ENCODE assay signal across 1 cellular context in the genomic region with DNA sequence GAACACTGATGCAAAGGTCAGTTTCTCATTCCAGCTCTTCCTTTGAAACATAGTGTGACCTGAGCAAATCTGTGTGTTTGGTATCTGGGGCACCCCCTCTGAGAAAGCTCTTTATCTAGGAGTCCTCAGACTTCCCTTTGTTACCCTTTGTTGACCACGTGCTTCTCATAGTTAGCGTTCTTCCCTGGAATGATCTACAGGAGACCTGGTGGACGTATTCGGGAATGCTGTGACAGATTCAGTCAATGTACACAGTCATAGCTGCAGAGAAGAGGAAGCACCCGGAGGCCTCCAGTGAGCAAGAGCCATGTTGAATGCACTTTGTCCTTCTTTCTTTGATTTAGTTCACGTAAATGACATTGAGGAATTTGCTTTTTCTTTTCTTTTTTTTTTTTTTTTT.
TF ChIP-seq lines count a peak whose summit lies in the region.

No MANE protein-coding gene starts in this region.

TF ChIP-seq in HepG2, 621 proteins besides CTCF, POLR2A, EP300 and RAD21 (continued from another document and continues in another):
- TF ChIP-seq MXD4 (CRISPR knock-in tag; IDR thresholded peaks at IDR 0.05) (0 out of 2 replicates have a peak, but pooled peaks have one; percentile 26), ZNF484 (CRISPR knock-in tag; IDR thresholded peaks at IDR 0.05; ENCODE audit: borderline replicate concordance, low read depth) (no peak), NR2F2 (IDR thresholded peaks at IDR 0.05; ENCODE audit: borderline replicate concordance, low read depth) (0 out of 2 replicates have a peak, but pooled peaks have one; percentile 15), ARNT (IDR thresholded peaks at IDR 0.05) (no peak), ZNF788 (CRISPR knock-in tag; IDR thresholded peaks at IDR 0.05; ENCODE audit: borderline replicate concordance) (no peak), ZBTB43 (CRISPR knock-in tag; conservative IDR thresholded peaks at IDR 0.05) (no peak), ZNF543 (CRISPR knock-in tag; IDR thresholded peaks at IDR 0.05) (no peak), ZBTB7B (CRISPR knock-in tag; IDR thresholded peaks at IDR 0.05) (no peak), TAF15 (IDR thresholded peaks at IDR 0.05; ENCODE audit: low read depth, low read length, poor library complexity, severe bottlenecking) (no peak), TCF7L2 (IDR thresholded peaks at IDR 0.05; ENCODE audit: low read depth, low read length) (no peak), ZNF770 (CRISPR knock-in tag; IDR thresholded peaks at IDR 0.05) (no peak), ZNF577 (CRISPR knock-in tag; IDR thresholded peaks at IDR 0.05; ENCODE audit: borderline replicate concordance, low read depth) (no peak), HOXA3 (CRISPR knock-in tag; IDR thresholded peaks at IDR 0.05) (peak; percentile 56), CEBPB (IDR thresholded peaks at IDR 0.05; ENCODE audit: borderline replicate concordance, low read depth, low read length) (no peak), SCMH1 (CRISPR knock-in tag; IDR thresholded peaks at IDR 0.05; ENCODE audit: borderline replicate concordance) (no peak), ZNF761 (CRISPR knock-in tag; conservative IDR thresholded peaks at IDR 0.05) (no peak), JDP2 (CRISPR knock-in tag; IDR thresholded peaks at IDR 0.05; ENCODE audit: borderline replicate concordance) (no peak), SP2 (CRISPR knock-in tag; IDR thresholded peaks at IDR 0.05) (no peak), STAT5B (CRISPR knock-in tag; IDR thresholded peaks at IDR 0.05) (no peak), NR2F6 (IDR thresholded peaks at IDR 0.05) (peak; percentile 60), NR2F6 (CRISPR knock-in tag; IDR thresholded peaks at IDR 0.05) (peak; percentile 57; the same call in 1 of the 2 replicates), RFX1 (IDR thresholded peaks at IDR 0.05) (no peak), BCL6 (CRISPR knock-in tag; IDR thresholded peaks at IDR 0.05) (peak; percentile 52; the same call in 1 of the 2 replicates), TFAP4 (IDR thresholded peaks at IDR 0.05; ENCODE audit: borderline replicate concordance, low read depth) (no peak), IKZF5 (CRISPR knock-in tag; IDR thresholded peaks at IDR 0.05) (0 out of 2 replicates have a peak, but pooled peaks have one; percentile 34), ESRRA (CRISPR knock-in tag; IDR thresholded peaks at IDR 0.05; ENCODE audit: low read depth) (no peak), ZNF44 (CRISPR knock-in tag; IDR thresholded peaks at IDR 0.05) (no peak), MYNN (CRISPR knock-in tag; IDR thresholded peaks at IDR 0.05; ENCODE audit: low read depth) (no peak), ZNF510 (CRISPR knock-in tag; IDR thresholded peaks at IDR 0.05; ENCODE audit: low read depth) (no peak), RORA (CRISPR knock-in tag; IDR thresholded peaks at IDR 0.05) (no peak), RNF2 (conservative IDR thresholded peaks at IDR 0.05; ENCODE audit: low read depth) (0 out of 2 replicates have a peak, but pooled peaks have one; percentile 27), PAXIP1 (CRISPR knock-in tag; conservative IDR thresholded peaks at IDR 0.05) (peak; percentile 73), ZNF343 (CRISPR knock-in tag; IDR thresholded peaks at IDR 0.05) (no peak), HNF4A (CRISPR knock-in tag; IDR thresholded peaks at IDR 0.05) (peak; percentile 68), SMARCE1 (IDR thresholded peaks at IDR 0.05; ENCODE audit: borderline replicate concordance) (no peak), TEAD3 (CRISPR knock-in tag; optimal IDR thresholded peaks at IDR 0.05; ENCODE audit: borderline replicate concordance) (peak; percentile 97), CHD4 (IDR thresholded peaks at IDR 0.05; ENCODE audit: borderline replicate concordance, low read length) (no peak)
- TF ChIP-seq, protein P1, sequence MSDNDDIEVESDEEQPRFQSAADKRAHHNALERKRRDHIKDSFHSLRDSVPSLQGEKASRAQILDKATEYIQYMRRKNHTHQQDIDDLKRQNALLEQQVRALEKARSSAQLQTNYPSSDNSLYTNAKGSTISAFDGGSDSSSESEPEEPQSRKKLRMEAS (IDR thresholded peaks at IDR 0.05), result peak; percentile 85
- TF ChIP-seq, protein P2, sequence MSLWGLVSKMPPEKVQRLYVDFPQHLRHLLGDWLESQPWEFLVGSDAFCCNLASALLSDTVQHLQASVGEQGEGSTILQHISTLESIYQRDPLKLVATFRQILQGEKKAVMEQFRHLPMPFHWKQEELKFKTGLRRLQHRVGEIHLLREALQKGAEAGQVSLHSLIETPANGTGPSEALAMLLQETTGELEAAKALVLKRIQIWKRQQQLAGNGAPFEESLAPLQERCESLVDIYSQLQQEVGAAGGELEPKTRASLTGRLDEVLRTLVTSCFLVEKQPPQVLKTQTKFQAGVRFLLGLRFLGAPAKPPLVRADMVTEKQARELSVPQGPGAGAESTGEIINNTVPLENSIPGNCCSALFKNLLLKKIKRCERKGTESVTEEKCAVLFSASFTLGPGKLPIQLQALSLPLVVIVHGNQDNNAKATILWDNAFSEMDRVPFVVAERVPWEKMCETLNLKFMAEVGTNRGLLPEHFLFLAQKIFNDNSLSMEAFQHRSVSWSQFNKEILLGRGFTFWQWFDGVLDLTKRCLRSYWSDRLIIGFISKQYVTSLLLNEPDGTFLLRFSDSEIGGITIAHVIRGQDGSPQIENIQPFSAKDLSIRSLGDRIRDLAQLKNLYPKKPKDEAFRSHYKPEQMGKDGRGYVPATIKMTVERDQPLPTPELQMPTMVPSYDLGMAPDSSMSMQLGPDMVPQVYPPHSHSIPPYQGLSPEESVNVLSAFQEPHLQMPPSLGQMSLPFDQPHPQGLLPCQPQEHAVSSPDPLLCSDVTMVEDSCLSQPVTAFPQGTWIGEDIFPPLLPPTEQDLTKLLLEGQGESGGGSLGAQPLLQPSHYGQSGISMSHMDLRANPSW (CRISPR knock-in tag; IDR thresholded peaks at IDR 0.05; ENCODE audit: borderline replicate concordance), result no peak
- TF ChIP-seq, protein P3, sequence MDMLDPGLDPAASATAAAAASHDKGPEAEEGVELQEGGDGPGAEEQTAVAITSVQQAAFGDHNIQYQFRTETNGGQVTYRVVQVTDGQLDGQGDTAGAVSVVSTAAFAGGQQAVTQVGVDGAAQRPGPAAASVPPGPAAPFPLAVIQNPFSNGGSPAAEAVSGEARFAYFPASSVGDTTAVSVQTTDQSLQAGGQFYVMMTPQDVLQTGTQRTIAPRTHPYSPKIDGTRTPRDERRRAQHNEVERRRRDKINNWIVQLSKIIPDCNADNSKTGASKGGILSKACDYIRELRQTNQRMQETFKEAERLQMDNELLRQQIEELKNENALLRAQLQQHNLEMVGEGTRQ (IDR thresholded peaks at IDR 0.05; ENCODE audit: low read depth, low read length), result peak; percentile 36; the same call in 1 of the 2 replicates
- TF ChIP-seq, protein P3 (CRISPR knock-in tag; IDR thresholded peaks at IDR 0.05; ENCODE audit: borderline replicate concordance), result peak; percentile 33; the same call in 1 of the 2 replicates
- TF ChIP-seq, protein P4, sequence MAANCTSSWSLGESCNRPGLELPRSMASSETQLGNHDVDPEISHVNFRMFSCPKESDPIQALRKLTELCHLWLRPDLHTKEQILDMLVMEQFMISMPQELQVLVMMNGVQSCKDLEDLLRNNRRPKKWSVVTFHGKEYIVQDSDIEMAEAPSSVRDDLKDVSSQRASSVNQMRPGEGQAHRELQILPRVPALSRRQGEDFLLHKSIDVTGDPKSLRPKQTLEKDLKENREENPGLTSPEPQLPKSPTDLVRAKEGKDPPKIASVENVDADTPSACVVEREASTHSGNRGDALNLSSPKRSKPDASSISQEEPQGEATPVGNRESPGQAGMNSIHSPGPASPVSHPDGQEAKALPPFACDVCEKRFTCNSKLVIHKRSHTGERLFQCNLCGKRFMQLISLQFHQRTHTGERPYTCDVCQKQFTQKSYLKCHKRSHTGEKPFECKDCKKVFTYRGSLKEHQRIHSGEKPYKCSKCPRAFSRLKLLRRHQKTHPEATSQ (CRISPR knock-in tag; IDR thresholded peaks at IDR 0.05; ENCODE audit: borderline replicate concordance), result no peak
- TF ChIP-seq, protein P5, sequence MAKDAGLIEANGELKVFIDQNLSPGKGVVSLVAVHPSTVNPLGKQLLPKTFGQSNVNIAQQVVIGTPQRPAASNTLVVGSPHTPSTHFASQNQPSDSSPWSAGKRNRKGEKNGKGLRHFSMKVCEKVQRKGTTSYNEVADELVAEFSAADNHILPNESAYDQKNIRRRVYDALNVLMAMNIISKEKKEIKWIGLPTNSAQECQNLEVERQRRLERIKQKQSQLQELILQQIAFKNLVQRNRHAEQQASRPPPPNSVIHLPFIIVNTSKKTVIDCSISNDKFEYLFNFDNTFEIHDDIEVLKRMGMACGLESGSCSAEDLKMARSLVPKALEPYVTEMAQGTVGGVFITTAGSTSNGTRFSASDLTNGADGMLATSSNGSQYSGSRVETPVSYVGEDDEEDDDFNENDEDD (CRISPR knock-in tag; IDR thresholded peaks at IDR 0.05; ENCODE audit: borderline replicate concordance), result peak; percentile 63; the same call in 1 of the 2 replicates
- TF ChIP-seq, protein P6, sequence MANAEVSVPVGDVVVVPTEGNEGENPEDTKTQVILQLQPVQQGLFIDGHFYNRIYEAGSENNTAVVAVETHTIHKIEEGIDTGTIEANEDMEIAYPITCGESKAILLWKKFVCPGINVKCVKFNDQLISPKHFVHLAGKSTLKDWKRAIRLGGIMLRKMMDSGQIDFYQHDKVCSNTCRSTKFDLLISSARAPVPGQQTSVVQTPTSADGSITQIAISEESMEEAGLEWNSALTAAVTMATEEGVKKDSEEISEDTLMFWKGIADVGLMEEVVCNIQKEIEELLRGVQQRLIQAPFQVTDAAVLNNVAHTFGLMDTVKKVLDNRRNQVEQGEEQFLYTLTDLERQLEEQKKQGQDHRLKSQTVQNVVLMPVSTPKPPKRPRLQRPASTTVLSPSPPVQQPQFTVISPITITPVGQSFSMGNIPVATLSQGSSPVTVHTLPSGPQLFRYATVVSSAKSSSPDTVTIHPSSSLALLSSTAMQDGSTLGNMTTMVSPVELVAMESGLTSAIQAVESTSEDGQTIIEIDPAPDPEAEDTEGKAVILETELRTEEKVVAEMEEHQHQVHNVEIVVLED (CRISPR knock-in tag; IDR thresholded peaks at IDR 0.05; ENCODE audit: borderline replicate concordance), result no peak
